10 cellular contexts compared by ENCODE assay signal in the genomic region with DNA sequence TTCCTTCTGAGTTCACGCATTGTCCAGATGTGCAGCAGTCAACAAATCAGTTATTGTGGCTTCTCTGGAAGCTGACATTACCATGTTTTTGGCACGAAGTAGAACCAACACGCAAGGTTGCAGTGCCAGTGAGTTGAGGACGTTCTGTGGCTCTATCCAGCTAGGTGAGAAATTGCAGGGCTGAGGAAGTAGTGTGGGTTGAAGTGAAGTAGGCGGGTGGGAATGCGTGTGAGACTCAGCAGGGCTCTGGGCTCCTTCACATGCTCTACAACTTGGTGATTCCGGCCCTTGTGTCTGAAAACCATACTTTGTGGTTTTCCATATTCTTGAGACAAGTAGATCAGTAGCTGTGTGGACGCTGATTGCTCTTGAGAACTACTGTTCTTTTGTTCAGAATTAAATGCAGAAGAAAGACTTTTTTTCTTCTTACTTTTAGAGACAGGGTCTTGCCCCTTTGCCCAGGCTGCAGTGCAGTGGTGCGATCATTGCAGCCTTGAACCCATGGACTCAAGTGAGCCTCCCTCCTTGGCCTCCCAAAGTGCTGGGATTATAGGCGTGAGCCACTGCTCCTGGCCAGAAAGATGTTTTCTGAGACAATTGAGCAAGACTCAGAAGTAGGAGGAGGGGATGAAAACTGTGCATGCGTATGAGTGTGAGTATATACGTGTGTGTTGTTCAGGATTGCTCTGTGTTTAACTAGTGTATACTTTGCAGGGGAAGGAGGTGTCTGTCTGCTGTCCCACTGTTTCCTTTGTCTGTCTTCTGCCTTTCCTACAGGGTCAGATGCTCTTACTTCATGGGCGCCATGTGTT. TPM values are rescaled to one million over a fixed set of nuclear protein-coding genes. Genes with fewer than 3 reads are reported as not detected.
A peak's percentile ranks its signal among the peaks of the same experiment; 100 is the strongest.
DNase-seq lines count a peak whose midpoint lies in the region; ATAC-seq, FAIRE-seq and TF ChIP-seq lines count a peak whose summit lies in the region.
"Had no signal": no experiment of that assay in that cellular context is flagged by ENCODE, and none has a peak within 500 bp of the region (broad histone marks: within the 10 kb centered on the region; RNA-seq: fewer than 3 reads in every experiment).

No MANE protein-coding gene starts in this region.

- no peaks in the 10 kb centered on the region for H3K27me3 Mint-ChIP-seq in activated naive CD4-positive, alpha-beta T cell treated with anti-CD3 and anti-CD28 coated beads, Interleukin-2, amount 10 ng/mL, durations not matched to agents 7 days and 5 days

- peak overlapping the region; percentile 79 for H3K27ac Mint-ChIP-seq in activated naive CD4-positive, alpha-beta T cell treated with anti-CD3 and anti-CD28 coated beads, Interleukin-2, amount 10 ng/mL, durations not matched to agents 7 days and 5 days

- H3K36me3 Mint-ChIP-seq in activated naive CD4-positive, alpha-beta T cell treated with anti-CD3 and anti-CD28 coated beads, Interleukin-2, amount 10 ng/mL, durations not matched to agents 7 days and 5 days = peaks cover 21% of the 10 kb centered on the region

- H3K4me1 ChIP-seq in neuronal stem cell (ENCODE audit: control insufficient read depth in 2 of 2, insufficient read depth in 1 of 2, low read depth in 1 of 2, low read length in 2 of 2) = peaks cover 0 to 14% of the 10 kb centered on the region in 2 donors
- peaks cover 39% of the 10 kb centered on the region for H3K4me1 ChIP-seq in effector memory CD4-positive, alpha-beta T cell (ENCODE audit: control insufficient read depth, insufficient read depth, low read length, poor library complexity, severe bottlenecking)
- H3K4me1 ChIP-seq in pancreas = peaks cover 0 to 5% (median 3%) of the 10 kb centered on the region in 3 donors

- WGBS in neuronal stem cell (ENCODE audit: extremely low coverage in 2 of 2, insufficient read length in 2 of 2, insufficient replicate concordance in 1 of 2), 2 donors = no CpG with 5 or more reads among the region's 13 CpGs
- 79 to 83% methylated on average over 13 of the region's 13 CpGs for WGBS in pancreas, 2 donors

- no peak overlapping the region for H4K8ac ChIP-seq in neuronal stem cell (ENCODE audit: low read depth, low read length)

- no peak for DNase-seq in GM12892 (ENCODE audit: insufficient read length)
- DNase-seq in activated naive CD4-positive, alpha-beta T cell treated with anti-CD3 and anti-CD28 coated beads, Interleukin-2, amount 10 ng/mL, durations not matched to agents 7 days and 5 days = no peak
- DNase-seq in neuronal stem cell (ENCODE audit: low spot score) = no peak
- no peak for DNase-seq in RPMI8226
- no peak for DNase-seq in effector memory CD4-positive, alpha-beta T cell
- DNase-seq in amniotic stem cell (lab: John Stamatoyannopoulos, UW) = no peak
- no peak for DNase-seq in pancreas
- DNase-seq: NCI-H1417 treated with DMSO at 0.1 percent for 48 hours had no signal

- no peak overlapping the region for H3K14ac ChIP-seq in neuronal stem cell (ENCODE audit: low read length)

- FAIRE-seq in GM12892 (lab: Jason Lieb, UNC) (peak; percentile 38), pancreas (lab: Jason Lieb, UNC) (no peak)

- H3K27me3 ChIP-seq in neuronal stem cell (ENCODE audit: control insufficient read depth in 3 of 3, insufficient read depth in 3 of 3, low read depth in 1 of 3, low read length in 3 of 3) (no peaks in the 10 kb centered on the region), pancreas (no peaks in the 10 kb centered on the region)
- H3K27me3 ChIP-seq in effector memory CD4-positive, alpha-beta T cell (replicated peaks; ENCODE audit: control insufficient read depth, insufficient read depth, low read length, poor library complexity, severe bottlenecking) = no peaks in the 10 kb centered on the region

- H2BK12ac ChIP-seq in neuronal stem cell (ENCODE audit: low read length) = no peak overlapping the region

- no peak overlapping the region for H3K27ac ChIP-seq in neuronal stem cell (replicated peaks; ENCODE audit: low read length)
- no peak overlapping the region for H3K27ac ChIP-seq in effector memory CD4-positive, alpha-beta T cell (ENCODE audit: insufficient read depth, low read length, poor library complexity, severe bottlenecking)
- no peak overlapping the region for H3K27ac ChIP-seq in pancreas

- no peak overlapping the region for H3K18ac ChIP-seq in neuronal stem cell (ENCODE audit: low read length)

- TF ChIP-seq POLR2A in GM12892 (IDR thresholded peaks at IDR 0.05; ENCODE audit: low read depth, low read length) = no peak

- no peak overlapping the region for H3K4me3 ChIP-seq in neuronal stem cell (ENCODE audit: low read length in 2 of 2)
- H3K4me3 ChIP-seq in effector memory CD4-positive, alpha-beta T cell (ENCODE audit: insufficient read depth, low read depth, low read length, poor library complexity, severe bottlenecking) = no peak overlapping the region
- no peak overlapping the region for H3K4me3 ChIP-seq in pancreas

- H3K79me1 ChIP-seq in neuronal stem cell (ENCODE audit: low read depth, low read length) = peaks cover 20% of the 10 kb centered on the region

- CTCF ChIA-PET in activated naive CD4-positive, alpha-beta T cell treated with anti-CD3 and anti-CD28 coated beads, Interleukin-2, amount 10 ng/mL, durations not matched to agents 7 days and 5 days (lab: Charles Lee) = interaction anchor here (0.6 to 1.0 kb wide), 2 partner anchors 31 to 39 kb away, joined by 3 to 4 read pairs; no protein-coding TSS in a partner anchor

- H3K23ac ChIP-seq in neuronal stem cell (ENCODE audit: low read depth, low read length, poor library complexity) = peak overlapping the region; percentile 44

- no peak overlapping the region for H2AK5ac ChIP-seq in neuronal stem cell (ENCODE audit: low read depth, low read length)

- TF ChIP-seq CTCF in pancreas (IDR thresholded peaks at IDR 0.05) = no peak

- H3K4me2 ChIP-seq in neuronal stem cell (ENCODE audit: insufficient read depth, low read length, poor library complexity, severe bottlenecking) = no peak overlapping the region

- no peak overlapping the region for H3K4me3 Mint-ChIP-seq in activated naive CD4-positive, alpha-beta T cell treated with anti-CD3 and anti-CD28 coated beads, Interleukin-2, amount 10 ng/mL, durations not matched to agents 7 days and 5 days

- H4K91ac ChIP-seq in neuronal stem cell (ENCODE audit: low read depth, low read length, poor library complexity) = no peak overlapping the region

- no peak overlapping the region for H2AFZ ChIP-seq in neuronal stem cell (ENCODE audit: low read length)

- peaks cover 72% of the 10 kb centered on the region for H3K4me1 Mint-ChIP-seq in activated naive CD4-positive, alpha-beta T cell treated with anti-CD3 and anti-CD28 coated beads, Interleukin-2, amount 10 ng/mL, durations not matched to agents 7 days and 5 days

- H2BK5ac ChIP-seq in neuronal stem cell (ENCODE audit: low read length) = no peak overlapping the region

- H3K4ac ChIP-seq in neuronal stem cell (ENCODE audit: low read length) = no peak overlapping the region

- ATAC-seq in HG03095 (IDR thresholded peaks at IDR 0.05; ENCODE audit: unreplicated experiment) (peak; percentile 53), pancreas (no peak)
- ATAC-seq: HCT116 had no signal

- H3K9me3 Mint-ChIP-seq in activated naive CD4-positive, alpha-beta T cell treated with anti-CD3 and anti-CD28 coated beads, Interleukin-2, amount 10 ng/mL, durations not matched to agents 7 days and 5 days = no peaks in the 10 kb centered on the region

- H3K9me3 ChIP-seq in neuronal stem cell (replicated peaks in 1 of 2; ENCODE audit: control insufficient read depth in 2 of 2, insufficient read depth in 1 of 2, low read depth in 1 of 2, low read length in 2 of 2) (no peaks in the 10 kb centered on the region), pancreas (no peaks in the 10 kb centered on the region)
- no peaks in the 10 kb centered on the region for H3K9me3 ChIP-seq in effector memory CD4-positive, alpha-beta T cell (ENCODE audit: control insufficient read depth, low read length)

- no peak overlapping the region for H2BK15ac ChIP-seq in neuronal stem cell (ENCODE audit: low read length)

- intact Hi-C loops in pancreas (cut with DNase I) = no loop called here

- H2BK120ac ChIP-seq in neuronal stem cell (ENCODE audit: low read depth, low read length) = no peak overlapping the region

- peaks cover 0 to 21% of the 10 kb centered on the region in 2 donors for H3K36me3 ChIP-seq in neuronal stem cell (replicated peaks in 1 of 2; ENCODE audit: control insufficient read depth in 2 of 2, insufficient read depth in 2 of 2, low read length in 2 of 2)
- no peaks in the 10 kb centered on the region for H3K36me3 ChIP-seq in effector memory CD4-positive, alpha-beta T cell (ENCODE audit: control insufficient read depth, insufficient read depth, low read length)
- no peaks in the 10 kb centered on the region for H3K36me3 ChIP-seq in pancreas

- H3K9ac ChIP-seq in neuronal stem cell (ENCODE audit: low read depth, low read length, poor library complexity) = no peak overlapping the region

RNA-seq across cellular contexts. Expression of gene GATAD2A, which starts 46.2 kb away (rescaled TPM):
- polyA plus RNA-seq in GM12892 (2012; ENCODE audit: missing spikeins) = 20.5 TPM
- 59.3 TPM for polyA plus RNA-seq in neuronal stem cell (2013, experiment 1 of 2)
- 61.3 TPM for polyA plus RNA-seq in neuronal stem cell (2013, experiment 2 of 2)
- total RNA-seq in pancreas = 10 to 100 TPM; 31.4 to 51.8 (median 41.8) TPM
- polyA plus RNA-seq in pancreas = 10 to 100 TPM; 11.9 to 13.1 TPM
